ENCODE assay signal across 27 cellular contexts in genomic region chr3:4362523-4362922, GRCh38. TPM values are rescaled to one million over a fixed set of nuclear protein-coding genes. Genes with fewer than 3 reads are reported as not detected.
DNase-seq lines count a peak whose midpoint lies in the region; ATAC-seq, FAIRE-seq and TF ChIP-seq lines count a peak whose summit lies in the region.
"Had no signal": no experiment of that assay in that cellular context is flagged by ENCODE, and none has a peak within 500 bp of the region (broad histone marks: within the 10 kb centered on the region; RNA-seq: fewer than 3 reads in every experiment).

No MANE protein-coding gene starts in this region.

- H3K4me1 Mint-ChIP-seq in WTC11 (no peaks in the 10 kb centered on the region), nephron progenitor cell (peaks cover 29% of the 10 kb centered on the region), endodermal cell (no peaks in the 10 kb centered on the region)
- H3K4me1 Mint-ChIP-seq: CD14-positive monocyte; CD4-positive, alpha-beta memory T cell; CD4-positive, CD25-positive, alpha-beta regulatory T cell; CD8-positive, alpha-beta memory T cell had no signal

- no peak overlapping the region for H3K27ac ChIP-seq in HepG2 (ENCODE audit: extremely low read length, insufficient read depth, low read length)
- H3K27ac ChIP-seq in right lobe of liver, result no peak overlapping the region
- H3K27ac ChIP-seq in endodermal cell (ENCODE audit: low read depth, low read length), result no peak overlapping the region
- H3K27ac ChIP-seq: BLaER1 had no signal

- no peak for TF ChIP-seq RAD21 in HepG2 (CRISPR knock-in tag; IDR thresholded peaks at IDR 0.05)

- H3K9ac ChIP-seq in HepG2 (ENCODE audit: insufficient read depth, low read depth, low read length) (no peak overlapping the region), endodermal cell (ENCODE audit: extremely low read depth, low read length, poor library complexity, severe bottlenecking) (no peak overlapping the region)
- H3K9ac ChIP-seq: BLaER1 had no signal

- H2AFZ ChIP-seq in HepG2 (ENCODE audit: low read length), result no peak overlapping the region

- CTCF ChIA-PET in HepG2 (lab: Yijun Ruan, JAX; ENCODE audit: low intra/inter-chr PET ratio, low total read pairs) (no interaction called here), WTC11 (lab: Charles Lee) (interaction anchor here (2.5 kb wide), 1 partner anchor 11 kb away, joined by 13 read pairs; no protein-coding TSS in a partner anchor)

- DNase-seq in HepG2 (ENCODE audit: low spot score), result no peak
- no peak for DNase-seq in right lobe of liver
- no peak for DNase-seq in WTC11 (ENCODE audit: low spot score)
- no peak for DNase-seq in nephron progenitor cell
- DNase-seq in endodermal cell, result no peak
- DNase-seq: 8988T; ACHN; BE2C; C1 segment of cervical spinal cord; CD4-positive, alpha-beta memory T cell; CD4-positive, CD25-positive, alpha-beta regulatory T cell; CD8-positive, alpha-beta memory T cell; COR-L47; DMS 273 treated with DMSO at 0.1 percent for 48 hours; DMS153; DMS53; DMS79; DND-41; EL; GDM1 had no signal

- ATAC-seq in HepG2 (no peak), right lobe of liver (no peak), WTC11 (no peak), HG02763 (IDR thresholded peaks at IDR 0.05; ENCODE audit: unreplicated experiment) (no peak)
- ATAC-seq: GM12878 had no signal

- H3K4me3 Mint-ChIP-seq in WTC11 (no peak overlapping the region), nephron progenitor cell (no peak overlapping the region), endodermal cell (no peak overlapping the region)
- H3K4me3 Mint-ChIP-seq: CD14-positive monocyte; CD4-positive, alpha-beta memory T cell; CD4-positive, CD25-positive, alpha-beta regulatory T cell; CD8-positive, alpha-beta memory T cell had no signal

- H3K36me3 Mint-ChIP-seq in WTC11, result no peaks in the 10 kb centered on the region
- H3K36me3 Mint-ChIP-seq in nephron progenitor cell (ENCODE audit: low read depth), result peaks cover 45% of the 10 kb centered on the region
- peaks cover 4% of the 10 kb centered on the region for H3K36me3 Mint-ChIP-seq in endodermal cell (ENCODE audit: low read depth)

- BruUV-seq in HepG2 (replicated peaks; lab: Mats Ljungman, UMichigan), result no TSS peak

- in situ Hi-C loops in HepG2 (cut with HindIII; ENCODE audit: extremely low pct_ligation_motif_present, low pct_unique_long_range_greater_than_20kb), result no loop called here

- no peak overlapping the region for H3K27ac Mint-ChIP-seq in WTC11
- H3K27ac Mint-ChIP-seq in nephron progenitor cell, result peak overlapping the region; percentile 16
- no peak overlapping the region for H3K27ac Mint-ChIP-seq in endodermal cell
- H3K27ac Mint-ChIP-seq: CD4-positive, alpha-beta memory T cell; CD8-positive, alpha-beta memory T cell had no signal

- intact Hi-C loops in HepG2 (cut with micrococcal nuclease; ENCODE audit: unreplicated experiment), result no loop called here
- intact Hi-C loops in right lobe of liver (cut with DNase I), result no loop called here

- H3K4me1 ChIP-seq in HepG2 (ENCODE audit: insufficient read depth, low read length), result no peaks in the 10 kb centered on the region
- no peaks in the 10 kb centered on the region for H3K4me1 ChIP-seq in right lobe of liver
- no peaks in the 10 kb centered on the region for H3K4me1 ChIP-seq in endodermal cell (ENCODE audit: control insufficient read depth, insufficient read depth, low read length)
- H3K4me1 ChIP-seq: BE2C, BLaER1 had no signal

- FAIRE-seq in HepG2 (lab: Jason Lieb, UNC), result no peak
- FAIRE-seq: A204.1, GM12878, GM12892, GM18507 had no signal

- H3K9me3 Mint-ChIP-seq in WTC11 (no peaks in the 10 kb centered on the region), nephron progenitor cell (peaks cover 15% of the 10 kb centered on the region), endodermal cell (no peaks in the 10 kb centered on the region)
- H3K9me3 Mint-ChIP-seq: CD4-positive, alpha-beta memory T cell; CD4-positive, CD25-positive, alpha-beta regulatory T cell; CD8-positive, alpha-beta memory T cell had no signal

- H3K27me3 Mint-ChIP-seq in WTC11 (ENCODE audit: low read depth), result no peaks in the 10 kb centered on the region
- H3K27me3 Mint-ChIP-seq in nephron progenitor cell (ENCODE audit: low read depth, poor library complexity), result peaks cover 7% of the 10 kb centered on the region
- peaks cover 9% of the 10 kb centered on the region for H3K27me3 Mint-ChIP-seq in endodermal cell (ENCODE audit: insufficient read depth)
- H3K27me3 Mint-ChIP-seq: CD4-positive, alpha-beta memory T cell; CD4-positive, CD25-positive, alpha-beta regulatory T cell; CD8-positive, alpha-beta memory T cell had no signal

- TF ChIP-seq CTCF in HepG2 (CRISPR knock-in tag; IDR thresholded peaks at IDR 0.05), result no peak
- TF ChIP-seq CTCF in right lobe of liver (IDR thresholded peaks at IDR 0.05), result no peak
- TF ChIP-seq CTCF in WTC11 (IDR thresholded peaks at IDR 0.05), result no peak
- no peak for TF ChIP-seq CTCF in nephron progenitor cell (IDR thresholded peaks at IDR 0.05)
- no peak for TF ChIP-seq CTCF in endodermal cell (conservative IDR thresholded peaks at IDR 0.05)

- H3K36me3 ChIP-seq in HepG2 (replicated peaks in 1 of 2; ENCODE audit: control insufficient read depth in 1 of 2, insufficient read depth in 2 of 2, low read length in 2 of 2) (peaks cover 0 to 11% of the 10 kb centered on the region in 2 experiments; a peak in 2 of 5 replicates), right lobe of liver (no peaks in the 10 kb centered on the region), endodermal cell (ENCODE audit: control insufficient read depth, insufficient read depth, low read length) (no peaks in the 10 kb centered on the region)
- H3K36me3 ChIP-seq: BE2C had no signal

- no peaks in the 10 kb centered on the region for H3K79me2 ChIP-seq in HepG2 (ENCODE audit: insufficient read depth, low read length)

- no peaks in the 10 kb centered on the region for H4K20me1 ChIP-seq in HepG2 (ENCODE audit: insufficient read depth, low read length)
- H4K20me1 ChIP-seq: BLaER1 had no signal

- WGBS in HepG2 (ENCODE audit: low lambda C conversion rate), result 92% methylated on average over 2 of the region's 2 CpGs
- 100% methylated on average over 2 of the region's 2 CpGs for WGBS in right lobe of liver (ENCODE audit: insufficient coverage, low coverage, low lambda C conversion rate, missing lambda C conversion rate)
- 93 to 96% methylated on average over 2 of the region's 2 CpGs for WGBS in endodermal cell (ENCODE audit: insufficient coverage in 1 of 2, insufficient read length in 1 of 2), 2 experiments

- H3K4me2 ChIP-seq in HepG2 (ENCODE audit: low read depth, low read length), result no peak overlapping the region
- H3K4me2 ChIP-seq: BLaER1 had no signal

- POLR2A ChIA-PET in HepG2 (lab: Yijun Ruan, JAX), result no interaction called here
- POLR2A ChIA-PET in WTC11 (lab: Charles Lee), result no interaction called here

- H3K4me3 ChIP-seq in HepG2 (replicated peaks in 1 of 3; ENCODE audit: insufficient read depth in 1 of 3, low read depth in 2 of 3, low read length in 3 of 3), result no peak overlapping the region
- H3K4me3 ChIP-seq in right lobe of liver, result no peak overlapping the region
- no peak overlapping the region for H3K4me3 ChIP-seq in endodermal cell (ENCODE audit: low read length)
- H3K4me3 ChIP-seq: BLaER1, GM12878 had no signal

- no peak for TF ChIP-seq EP300 in HepG2 (IDR thresholded peaks at IDR 0.05; ENCODE audit: low read depth in 2 of 2, low read length in 2 of 2)
- TF ChIP-seq EP300 in HepG2 (CRISPR knock-in tag; IDR thresholded peaks at IDR 0.05; ENCODE audit: borderline replicate concordance), result no peak

- H3K9me3 ChIP-seq in HepG2 (ENCODE audit: low read length), result no peaks in the 10 kb centered on the region
- no peaks in the 10 kb centered on the region for H3K9me3 ChIP-seq in right lobe of liver
- no peaks in the 10 kb centered on the region for H3K9me3 ChIP-seq in endodermal cell (ENCODE audit: control insufficient read depth, low read length)
- H3K9me3 ChIP-seq: BE2C, BLaER1 had no signal

- H3K27me3 ChIP-seq in HepG2 (ENCODE audit: control insufficient read depth in 1 of 2, insufficient read depth in 2 of 2, low read length in 2 of 2), result no peaks in the 10 kb centered on the region
- no peaks in the 10 kb centered on the region for H3K27me3 ChIP-seq in right lobe of liver
- peaks cover 23% of the 10 kb centered on the region for H3K27me3 ChIP-seq in endodermal cell (ENCODE audit: control insufficient read depth, insufficient read depth, low read length, poor library complexity, severe bottlenecking)
- H3K27me3 ChIP-seq: BE2C, BLaER1 had no signal

- no peak for TF ChIP-seq POLR2A in HepG2 (IDR thresholded peaks at IDR 0.05; ENCODE audit: insufficient read depth in 1 of 2, low read depth in 2 of 2, low read length in 2 of 2)
- TF ChIP-seq POLR2A in right lobe of liver (IDR thresholded peaks at IDR 0.05), result no peak

TF ChIP-seq in HepG2, 621 proteins besides CTCF, POLR2A, EP300 and RAD21 (continues in another document):
- no peak for TF ChIP-seq ZNF567 (CRISPR knock-in tag; IDR thresholded peaks at IDR 0.05; ENCODE audit: borderline replicate concordance)

RNA-seq across cellular contexts. Expression of gene SETMAR, which starts 59.4 kb away (rescaled TPM):
- total RNA-seq in HepG2 (2016; rRNA removed; fragmentation: Illumina TruSeq; extraction: Trizol) (16.7 and 20.5 TPM in 2 replicates), right lobe of liver (1 to 10 TPM; 5.7 to 8.9 (median 7.0) TPM), WTC11 (2021) (11.6 to 15.0 TPM (median 14.7 TPM) in 3 replicates), endodermal cell (10 to 100 TPM; 18.8 to 20.9 TPM)
- total RNA-seq in HepG2 (2016; cell fraction: cytosol; rRNA removed; fragmentation: Illumina TruSeq; extraction: Trizol; ENCODE audit: low read depth), result 6.1 and 7.6 TPM in 2 replicates
- 16.3 and 19.1 TPM in 2 replicates for total RNA-seq in HepG2 (2016; cell fraction: insoluble cytoplasmic fraction; rRNA removed; fragmentation: Illumina TruSeq; extraction: Trizol)
- total RNA-seq in HepG2 (2016; cell fraction: membrane; rRNA removed; fragmentation: Illumina TruSeq; extraction: Trizol), result 10.2 and 10.7 TPM in 2 replicates
- 11.8 and 16.3 TPM in 2 replicates for total RNA-seq in HepG2 (2016; cell fraction: nucleus; rRNA removed; fragmentation: Illumina TruSeq; extraction: Trizol)
- polyA plus RNA-seq in HepG2 (2011; rRNA removed), result 5.3 and 7.0 TPM in 2 replicates
- 3.5 and 5.6 TPM in 2 replicates for polyA plus RNA-seq in HepG2 (2011; cell fraction: cytosol; rRNA removed)
- polyA plus RNA-seq in HepG2 (2011; cell fraction: nucleus; rRNA removed), result 4.9 and 5.1 TPM in 2 replicates
- polyA plus RNA-seq in HepG2 (2012), result 6.7 and 8.0 TPM in 2 replicates
- 2.6 and 3.6 TPM in 2 replicates for polyA plus RNA-seq in HepG2 (2016; cell fraction: cytosol; fragmentation: Illumina TruSeq; extraction: Trizol; ENCODE audit: low read depth)
- 18.7 and 19.5 TPM in 2 replicates for polyA plus RNA-seq in HepG2 (2016; cell fraction: insoluble cytoplasmic fraction; fragmentation: Illumina TruSeq; extraction: Trizol; ENCODE audit: low read depth)
- 4.9 and 5.8 TPM in 2 replicates for polyA plus RNA-seq in HepG2 (2016; cell fraction: membrane; fragmentation: Illumina TruSeq; extraction: Trizol; ENCODE audit: low read depth)
- polyA plus RNA-seq in HepG2 (2016; cell fraction: nucleus; fragmentation: Illumina TruSeq; extraction: Trizol; ENCODE audit: insufficient read depth, low read depth), result 12.5 and 13.0 TPM in 2 replicates
- 12.4 and 17.9 TPM in 2 replicates for polyA minus RNA-seq in HepG2 (2011; rRNA and poly(A)+ RNA removed; ENCODE audit: low replicate concordance)
- polyA minus RNA-seq in HepG2 (2011; cell fraction: cytosol; rRNA and poly(A)+ RNA removed), result 2.1 and 4.2 TPM in 2 replicates
- polyA minus RNA-seq in HepG2 (2011; cell fraction: nucleus; rRNA and poly(A)+ RNA removed), result 24.1 and 28.3 TPM in 2 replicates
- 31.0 TPM for polyA plus RNA-seq in endodermal cell (2013, experiment 1 of 2)
- 29.1 TPM for polyA plus RNA-seq in endodermal cell (2013, experiment 2 of 2)

Comparison
In these comparisons a context has a peak if more than half of its experiments do, and no peak if none do; other contexts are left out.
1. Of the 50 proteins assayed by ChIP-seq in both HepG2 and WTC11: peak only in HepG2: none; only in WTC11: none; in both: ZNF121; in neither: 49.